20 cellular contexts compared by ENCODE assay signal in genomic region chr12:2588345-2588744, GRCh38.
"Had no signal": no experiment of that assay in that cellular context is flagged by ENCODE, and none has a peak within 500 bp of the region (broad histone marks: within the 10 kb centered on the region; RNA-seq: fewer than 3 reads in every experiment).

No MANE protein-coding gene starts in this region.

- H3K27ac ChIP-seq: body of pancreas, prostate gland, right atrium auricular region, skin epidermis had no signal

- ATAC-seq: activated CD4-positive, alpha-beta T cell treated with anti-CD3 and anti-CD28 coated beads for 36 hours; body of pancreas; left ventricle myocardium superior; mucosa of descending colon; stimulated activated naive CD8-positive, alpha-beta T cell treated with anti-CD3 and anti-CD28 coated beads, Interleukin-15, amount 100 ng/mL, for 72 hours had no signal

- H3K4me1 Mint-ChIP-seq: activated CD4-positive, alpha-beta T cell treated with anti-CD3 and anti-CD28 coated beads for 36 hours; memory B cell; stimulated activated naive CD8-positive, alpha-beta T cell treated with anti-CD3 and anti-CD28 coated beads, Interleukin-15, amount 100 ng/mL, for 72 hours had no signal

- H3K9me3 Mint-ChIP-seq: activated T-helper 1 cell treated with anti-CD3 and anti-CD28 coated beads, Interleukin-12 subunit alpha, Interleukin-12 subunit beta, Interleukin-2, Interleukin-4 antibody, amounts not matched to agents 30 ng/mL and 10 ng/mL and 1 ng/mL, durations not matched to agents 14 hours and 24 hours and 36 hours; stimulated activated naive CD8-positive, alpha-beta T cell treated with anti-CD3 and anti-CD28 coated beads, Interleukin-15, amount 100 ng/mL, for 72 hours had no signal

- H3K4me3 Mint-ChIP-seq: activated CD4-positive, alpha-beta T cell treated with anti-CD3 and anti-CD28 coated beads for 36 hours; activated T-helper 1 cell treated with anti-CD3 and anti-CD28 coated beads, Interleukin-12 subunit alpha, Interleukin-12 subunit beta, Interleukin-2, Interleukin-4 antibody, amounts not matched to agents 30 ng/mL and 10 ng/mL and 1 ng/mL, durations not matched to agents 14 hours and 24 hours and 36 hours; memory B cell; neural crest cell; stimulated activated naive CD8-positive, alpha-beta T cell treated with anti-CD3 and anti-CD28 coated beads, Interleukin-15, amount 100 ng/mL, for 72 hours had no signal

- H3K4me3 ChIP-seq: body of pancreas, mucosa of descending colon, prostate gland, right atrium auricular region, skin epidermis had no signal

- H3K27me3 ChIP-seq: body of pancreas, right atrium auricular region had no signal

- H3K4me1 ChIP-seq: body of pancreas, prostate gland had no signal

- H3K9me3 ChIP-seq: body of pancreas, mucosa of descending colon, prostate gland had no signal

- H3K27ac Mint-ChIP-seq: activated CD4-positive, alpha-beta T cell treated with anti-CD3 and anti-CD28 coated beads for 36 hours; activated T-helper 1 cell treated with anti-CD3 and anti-CD28 coated beads, Interleukin-12 subunit alpha, Interleukin-12 subunit beta, Interleukin-2, Interleukin-4 antibody, amounts not matched to agents 30 ng/mL and 10 ng/mL and 1 ng/mL, durations not matched to agents 14 hours and 24 hours and 36 hours; memory B cell; naive B cell; stimulated activated naive CD8-positive, alpha-beta T cell treated with anti-CD3 and anti-CD28 coated beads, Interleukin-15, amount 100 ng/mL, for 72 hours had no signal

- DNase-seq: activated CD4-positive, alpha-beta T cell treated with anti-CD3 and anti-CD28 coated beads for 36 hours; activated CD4-positive, alpha-beta T cell treated with anti-CD3 and anti-CD28 coated beads, Interleukin-2, amount 50 U/mL, for 48 hours; activated naive CD4-positive, alpha-beta T cell treated with Interleukin-2 at 50 U/mL for 16 hours; body of pancreas; foreskin melanocyte; glutamatergic neuron; hippocampal formation; left ventricle myocardium superior; mucosa of descending colon; naive B cell; stimulated activated CD4-positive, alpha-beta T cell treated with anti-CD3 and anti-CD28 coated beads, Interleukin-15, amount 100 ng/mL, for 24 hours; stimulated activated CD4-positive, alpha-beta T cell treated with anti-CD3 and anti-CD28 coated beads, Interleukin-4, amount 100 ng/mL, for 1 hour; stimulated activated naive CD8-positive, alpha-beta T cell treated with anti-CD3 and anti-CD28 coated beads, Interleukin-15, amount 100 ng/mL, for 72 hours; trophoblast cell had no signal

- H3K36me3 ChIP-seq: prostate gland had no signal
